31 cellular contexts compared by ENCODE assay signal in genomic region chr1:94827434-94827833, GRCh38. TPM values are rescaled to one million over a fixed set of nuclear protein-coding genes. Genes with fewer than 3 reads are reported as not detected.
"Had no signal": no experiment of that assay in that cellular context is flagged by ENCODE, and none has a peak within 500 bp of the region (broad histone marks: within the 10 kb centered on the region; RNA-seq: fewer than 3 reads in every experiment).

No MANE protein-coding gene starts in this region.

- ATAC-seq: activated CD8-positive, alpha-beta memory T cell treated with anti-CD3 and anti-CD28 coated beads, Interleukin-2, amount 10 ng/mL, durations not matched to agents 7 days and 5 days; activated naive CD8-positive, alpha-beta T cell treated with anti-CD3 and anti-CD28 coated beads, Interleukin-2, amount 50 U/mL, for 24 hours; Panc1; SK-N-SH treated with all-trans-retinoic acid at 6 μM for 48 hours had no signal

- H3K4me3 ChIP-seq: SJSA1 had no signal

- H3K27ac Mint-ChIP-seq: activated B cell treated with CpG ODN at 0.5 μM for 24 hours; activated CD4-positive, alpha-beta memory T cell treated with anti-CD3 and anti-CD28 coated beads, Interleukin-2, amount 10 ng/mL, durations not matched to agents 7 days and 5 days; activated CD8-positive, alpha-beta memory T cell treated with anti-CD3 and anti-CD28 coated beads, Interleukin-2, amount 10 ng/mL, durations not matched to agents 7 days and 5 days; activated naive CD4-positive, alpha-beta T cell treated with anti-CD3 and anti-CD28 coated beads, Interleukin-2, amount 10 ng/mL, durations not matched to agents 7 days and 5 days; activated naive CD8-positive, alpha-beta T cell; activated naive CD8-positive, alpha-beta T cell treated with anti-CD3 and anti-CD28 coated beads, Interleukin-2, amount 50 U/mL, for 24 hours; brain had no signal

- H3K4me3 Mint-ChIP-seq: activated B cell treated with CpG ODN at 0.5 μM for 24 hours; activated CD4-positive, alpha-beta memory T cell treated with anti-CD3 and anti-CD28 coated beads, Interleukin-2, amount 10 ng/mL, durations not matched to agents 7 days and 5 days; activated CD8-positive, alpha-beta memory T cell treated with anti-CD3 and anti-CD28 coated beads, Interleukin-2, amount 10 ng/mL, durations not matched to agents 7 days and 5 days; activated naive CD4-positive, alpha-beta T cell treated with anti-CD3 and anti-CD28 coated beads, Interleukin-2, amount 10 ng/mL, durations not matched to agents 7 days and 5 days; activated naive CD8-positive, alpha-beta T cell; activated naive CD8-positive, alpha-beta T cell treated with anti-CD3 and anti-CD28 coated beads, Interleukin-2, amount 50 U/mL, for 24 hours; brain had no signal

- DNase-seq: activated B cell treated with CpG ODN at 0.5 μM for 24 hours; activated CD4-positive, alpha-beta memory T cell treated with anti-CD3 and anti-CD28 coated beads, Interleukin-2, amount 10 ng/mL, durations not matched to agents 7 days and 5 days; activated CD4-positive, alpha-beta T cell treated with anti-CD3 and anti-CD28 coated beads for 1 hour; activated CD4-positive, alpha-beta T cell treated with anti-CD3 and anti-CD28 coated beads for 48 hours; activated CD8-positive, alpha-beta memory T cell treated with anti-CD3 and anti-CD28 coated beads for 24 hours; activated CD8-positive, alpha-beta memory T cell treated with anti-CD3 and anti-CD28 coated beads, Interleukin-2, amount 10 ng/mL, durations not matched to agents 7 days and 5 days; activated CD8-positive, alpha-beta memory T cell treated with anti-CD3 and anti-CD28 coated beads, Interleukin-2, amount 50 U/mL, for 48 hours; activated effector memory CD4-positive, alpha-beta T cell treated with Interleukin-2 at 50 U/mL for 16 hours; activated naive CD4-positive, alpha-beta T cell treated with anti-CD3 and anti-CD28 coated beads, Interleukin-2, amount 10 ng/mL, durations not matched to agents 7 days and 5 days; activated naive CD8-positive, alpha-beta T cell treated with anti-CD3 and anti-CD28 coated beads, Interleukin-2, amount 50 U/mL, for 24 hours; activated T-cell treated with anti-CD3 and anti-CD28 coated beads, Interleukin-2, amount 50 U/mL, for 48 hours; anterior cingulate cortex; Karpas-422; KBM-7; NCI-H1105; NCI-H1417 treated with DMSO at 0.1 percent for 48 hours; NCI-H187 treated with DMSO at 0.1 percent for 48 hours; NCI-H345; NCI-H526; NCI-H774; SHP77; SW 1271; T-helper 1 cell; T-helper 2 cell; T-helper 9 cell had no signal

- H3K27ac ChIP-seq: SJSA1, VCaP had no signal

- H3K36me3 ChIP-seq: SJSA1 had no signal

- H3K9me3 Mint-ChIP-seq: activated B cell treated with CpG ODN at 0.5 μM for 24 hours; activated CD4-positive, alpha-beta memory T cell treated with anti-CD3 and anti-CD28 coated beads, Interleukin-2, amount 10 ng/mL, durations not matched to agents 7 days and 5 days; activated naive CD4-positive, alpha-beta T cell treated with anti-CD3 and anti-CD28 coated beads, Interleukin-2, amount 10 ng/mL, durations not matched to agents 7 days and 5 days; activated naive CD8-positive, alpha-beta T cell treated with anti-CD3 and anti-CD28 coated beads, Interleukin-2, amount 50 U/mL, for 24 hours had no signal

- H3K4me1 Mint-ChIP-seq: activated CD4-positive, alpha-beta memory T cell treated with anti-CD3 and anti-CD28 coated beads, Interleukin-2, amount 10 ng/mL, durations not matched to agents 7 days and 5 days; activated naive CD4-positive, alpha-beta T cell treated with anti-CD3 and anti-CD28 coated beads, Interleukin-2, amount 10 ng/mL, durations not matched to agents 7 days and 5 days; activated naive CD8-positive, alpha-beta T cell treated with anti-CD3 and anti-CD28 coated beads, Interleukin-2, amount 50 U/mL, for 24 hours had no signal

- H3K27me3 ChIP-seq: SJSA1 had no signal

- H3K9me3 ChIP-seq: SJSA1 had no signal

- H3K36me3 Mint-ChIP-seq: activated CD8-positive, alpha-beta memory T cell treated with anti-CD3 and anti-CD28 coated beads, Interleukin-2, amount 10 ng/mL, durations not matched to agents 7 days and 5 days; activated naive CD4-positive, alpha-beta T cell treated with anti-CD3 and anti-CD28 coated beads, Interleukin-2, amount 10 ng/mL, durations not matched to agents 7 days and 5 days; activated naive CD8-positive, alpha-beta T cell had no signal

RNA-seq across cellular contexts. Expression of gene SLC44A3, which starts 7.3 kb away (rescaled TPM):
- total RNA-seq: activated B cell treated with CpG ODN at 0.5 μM for 24 hours; activated CD8-positive, alpha-beta memory T cell treated with anti-CD3 and anti-CD28 coated beads, Interleukin-2, amount 10 ng/mL, durations not matched to agents 7 days and 5 days had no signal
